In the genomic region with DNA sequence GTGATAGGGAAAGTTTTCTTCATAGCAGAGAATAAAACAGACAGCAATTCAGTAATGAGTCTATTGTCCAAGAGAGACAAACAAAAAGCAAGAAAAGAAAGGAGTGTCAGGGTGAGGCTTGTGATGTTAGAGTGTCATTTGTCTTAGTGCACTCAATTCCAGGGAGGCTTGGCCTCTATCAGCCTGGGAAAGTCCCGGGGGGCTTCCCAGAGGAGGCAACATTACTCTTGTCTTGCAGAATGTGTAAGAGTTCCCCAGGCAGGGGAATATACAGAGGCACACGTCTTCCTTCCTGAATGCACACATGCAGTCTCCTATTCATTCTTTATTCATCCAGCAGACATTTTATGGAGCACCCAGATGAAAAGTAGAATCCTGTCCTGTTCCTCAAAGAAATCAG, we compare ENCODE assay signal across 25 cellular contexts. TPM values are rescaled to one million over a fixed set of nuclear protein-coding genes. Genes with fewer than 3 reads are reported as not detected.
A peak's percentile ranks its signal among the peaks of the same experiment; 100 is the strongest.
DNase-seq lines count a peak whose midpoint lies in the region; ATAC-seq and TF ChIP-seq lines count a peak whose summit lies in the region.
"Had no signal": no experiment of that assay in that cellular context is flagged by ENCODE, and none has a peak within 500 bp of the region (broad histone marks: within the 10 kb centered on the region; RNA-seq: fewer than 3 reads in every experiment).

No MANE protein-coding gene starts in this region.

- DNase-seq in activated CD4-positive, alpha-beta memory T cell treated with anti-CD3 and anti-CD28 coated beads for 36 hours, result peak; percentile 40
- DNase-seq in activated CD4-positive, alpha-beta memory T cell treated with anti-CD3 and anti-CD28 coated beads, Interleukin-2, amount 10 ng/mL, durations not matched to agents 7 days and 5 days, result no peak
- DNase-seq in osteoblast (ENCODE audit: insufficient read length, low spot score, missing footprints), result peak; percentile 26
- DNase-seq in iPS-NIHi11 (ENCODE audit: low spot score), result no peak
- DNase-seq in mucosa of gallbladder (ENCODE audit: low spot score), result no peak
- no peak for DNase-seq in T1000 (lab: John Stamatoyannopoulos, UW)
- DNase-seq: activated effector memory CD4-positive, alpha-beta T cell treated with Interleukin-2 at 50 U/mL for 16 hours; adrenal gland; C1 segment of cervical spinal cord; EL; HFFc6; NCI-H1048; NCI-H2029; occipital lobe; stimulated activated CD4-positive, alpha-beta T cell treated with anti-CD3 and anti-CD28 coated beads, Interleukin-12 subunit alpha, Interleukin-12 subunit beta, amount 100 ng/mL, for 4 hours; stimulated activated CD8-positive, alpha-beta memory T cell treated with anti-CD3 and anti-CD28 coated beads, Interleukin-4, amount 100 ng/mL, for 48 hours had no signal

- no peaks in the 10 kb centered on the region for H3K36me3 Mint-ChIP-seq in activated CD4-positive, alpha-beta memory T cell treated with anti-CD3 and anti-CD28 coated beads for 36 hours
- H3K36me3 Mint-ChIP-seq in activated CD4-positive, alpha-beta memory T cell treated with anti-CD3 and anti-CD28 coated beads, Interleukin-2, amount 10 ng/mL, durations not matched to agents 7 days and 5 days (ENCODE audit: low read depth), result no peaks in the 10 kb centered on the region

- H3K79me2 ChIP-seq in osteoblast (ENCODE audit: insufficient read depth, low read length), result no peaks in the 10 kb centered on the region

- no peak overlapping the region for H3K4me2 ChIP-seq in osteoblast (ENCODE audit: insufficient read depth, low read length)

- no peak overlapping the region for H3K27ac Mint-ChIP-seq in activated CD4-positive, alpha-beta memory T cell treated with anti-CD3 and anti-CD28 coated beads for 36 hours
- H3K27ac Mint-ChIP-seq in activated CD4-positive, alpha-beta memory T cell treated with anti-CD3 and anti-CD28 coated beads, Interleukin-2, amount 10 ng/mL, durations not matched to agents 7 days and 5 days, result no peak overlapping the region
- H3K27ac Mint-ChIP-seq: HFFc6 had no signal

- H3K4me3 Mint-ChIP-seq in activated CD4-positive, alpha-beta memory T cell treated with anti-CD3 and anti-CD28 coated beads for 36 hours, result no peak overlapping the region
- H3K4me3 Mint-ChIP-seq in activated CD4-positive, alpha-beta memory T cell treated with anti-CD3 and anti-CD28 coated beads, Interleukin-2, amount 10 ng/mL, durations not matched to agents 7 days and 5 days, result no peak overlapping the region
- H3K4me3 Mint-ChIP-seq: HFFc6 had no signal

- peaks cover 34% of the 10 kb centered on the region for H3K27me3 Mint-ChIP-seq in activated CD4-positive, alpha-beta memory T cell treated with anti-CD3 and anti-CD28 coated beads for 36 hours
- H3K27me3 Mint-ChIP-seq in activated CD4-positive, alpha-beta memory T cell treated with anti-CD3 and anti-CD28 coated beads, Interleukin-2, amount 10 ng/mL, durations not matched to agents 7 days and 5 days, result peaks cover 53% of the 10 kb centered on the region

- intact Hi-C loops in activated CD4-positive, alpha-beta memory T cell treated with anti-CD3 and anti-CD28 coated beads for 36 hours (cut with micrococcal nuclease), result no loop called here

- no peaks in the 10 kb centered on the region for H4K20me1 ChIP-seq in osteoblast (ENCODE audit: insufficient read depth, low read length)

- CTCF ChIA-PET in activated CD4-positive, alpha-beta memory T cell treated with anti-CD3 and anti-CD28 coated beads for 36 hours (lab: Charles Lee), result no interaction called here
- CTCF ChIA-PET in activated CD4-positive, alpha-beta memory T cell treated with anti-CD3 and anti-CD28 coated beads, Interleukin-2, amount 10 ng/mL, durations not matched to agents 7 days and 5 days (lab: Charles Lee), result no interaction called here

- H3K4me1 ChIP-seq in osteoblast (ENCODE audit: insufficient read depth, low read length), result no peaks in the 10 kb centered on the region
- H3K4me1 ChIP-seq: adrenal gland, breast epithelium, suprapubic skin had no signal

- ATAC-seq in GM18520 (IDR thresholded peaks at IDR 0.05; ENCODE audit: unreplicated experiment), result peak; percentile 58
- peak; percentile 72 for ATAC-seq in HG02852 (IDR thresholded peaks at IDR 0.05; ENCODE audit: unreplicated experiment)

- no peak for TF ChIP-seq CTCF in osteoblast (IDR thresholded peaks at IDR 0.05; ENCODE audit: extremely low read depth, low read depth, low read length)

- H3K4me3 ChIP-seq in osteoblast (ENCODE audit: insufficient read depth, low read length), result no peak overlapping the region
- H3K4me3 ChIP-seq: adrenal gland, breast epithelium, coronary artery, suprapubic skin had no signal

- no peak overlapping the region for H2AFZ ChIP-seq in osteoblast (ENCODE audit: low read length)

- H3K27me3 ChIP-seq in osteoblast (ENCODE audit: insufficient read depth, low read length), result peaks cover 71% of the 10 kb centered on the region
- H3K27me3 ChIP-seq: adrenal gland had no signal

- no peaks in the 10 kb centered on the region for H3K36me3 ChIP-seq in osteoblast (ENCODE audit: insufficient read depth, low read length)
- H3K36me3 ChIP-seq: adrenal gland, breast epithelium, suprapubic skin had no signal

- H3K9me3 Mint-ChIP-seq in activated CD4-positive, alpha-beta memory T cell treated with anti-CD3 and anti-CD28 coated beads for 36 hours, result no peaks in the 10 kb centered on the region
- no peaks in the 10 kb centered on the region for H3K9me3 Mint-ChIP-seq in activated CD4-positive, alpha-beta memory T cell treated with anti-CD3 and anti-CD28 coated beads, Interleukin-2, amount 10 ng/mL, durations not matched to agents 7 days and 5 days

- no peak overlapping the region for H3K27ac ChIP-seq in osteoblast (ENCODE audit: low read depth, low read length)
- H3K27ac ChIP-seq: adrenal gland, breast epithelium, coronary artery, suprapubic skin had no signal

- POLR2A ChIA-PET in activated CD4-positive, alpha-beta memory T cell treated with anti-CD3 and anti-CD28 coated beads for 36 hours (lab: Charles Lee), result no interaction called here
- POLR2A ChIA-PET in activated CD4-positive, alpha-beta memory T cell treated with anti-CD3 and anti-CD28 coated beads, Interleukin-2, amount 10 ng/mL, durations not matched to agents 7 days and 5 days (lab: Charles Lee), result no interaction called here

- H3K4me1 Mint-ChIP-seq in activated CD4-positive, alpha-beta memory T cell treated with anti-CD3 and anti-CD28 coated beads for 36 hours (ENCODE audit: low read depth), result peaks cover 8% of the 10 kb centered on the region
- H3K4me1 Mint-ChIP-seq in activated CD4-positive, alpha-beta memory T cell treated with anti-CD3 and anti-CD28 coated beads, Interleukin-2, amount 10 ng/mL, durations not matched to agents 7 days and 5 days, result peaks cover 5% of the 10 kb centered on the region

- H3K9me3 ChIP-seq in osteoblast (ENCODE audit: low read depth, low read length), result no peaks in the 10 kb centered on the region
- H3K9me3 ChIP-seq: adrenal gland, breast epithelium, suprapubic skin had no signal

RNA-seq across cellular contexts. Expression of a gene that starts 20.8 kb away (rescaled TPM):
- not detected for total RNA-seq in activated CD4-positive, alpha-beta memory T cell treated with anti-CD3 and anti-CD28 coated beads for 36 hours
- not detected for total RNA-seq in activated CD4-positive, alpha-beta memory T cell treated with anti-CD3 and anti-CD28 coated beads, Interleukin-2, amount 10 ng/mL, durations not matched to agents 7 days and 5 days
- not detected in 2 replicates for total RNA-seq in osteoblast
- not detected for total RNA-seq in mucosa of gallbladder
- total RNA-seq: fibroblast of lung, glomerular endothelial cell, HFFc6, SK-MEL-5 had no signal

RNA-seq across cellular contexts. Expression of a gene that starts 59.0 kb away (rescaled TPM):
- not detected for total RNA-seq in activated CD4-positive, alpha-beta memory T cell treated with anti-CD3 and anti-CD28 coated beads for 36 hours
- not detected for total RNA-seq in activated CD4-positive, alpha-beta memory T cell treated with anti-CD3 and anti-CD28 coated beads, Interleukin-2, amount 10 ng/mL, durations not matched to agents 7 days and 5 days
- total RNA-seq in osteoblast (not detected in 2 replicates), mucosa of gallbladder (not detected)
- total RNA-seq: breast epithelium, fibroblast of lung, glomerular endothelial cell, HFFc6, HT-29, SK-MEL-5, suprapubic skin had no signal

Comparison
In these comparisons a context has a peak if more than half of its experiments do, and no peak if none do; other contexts are left out.
1. DNase-seq: peak in activated CD4-positive, alpha-beta memory T cell treated with anti-CD3 and anti-CD28 coated beads for 36 hours (single experiment) and osteoblast (single experiment); none in activated CD4-positive, alpha-beta memory T cell treated with anti-CD3 and anti-CD28 coated beads, Interleukin-2, amount 10 ng/mL, durations not matched to agents 7 days and 5 days (single experiment), iPS-NIHi11 (single experiment), mucosa of gallbladder (single experiment) and T1000 (single experiment).